ENCODE assay signal across 8 cellular contexts in the genomic region with DNA sequence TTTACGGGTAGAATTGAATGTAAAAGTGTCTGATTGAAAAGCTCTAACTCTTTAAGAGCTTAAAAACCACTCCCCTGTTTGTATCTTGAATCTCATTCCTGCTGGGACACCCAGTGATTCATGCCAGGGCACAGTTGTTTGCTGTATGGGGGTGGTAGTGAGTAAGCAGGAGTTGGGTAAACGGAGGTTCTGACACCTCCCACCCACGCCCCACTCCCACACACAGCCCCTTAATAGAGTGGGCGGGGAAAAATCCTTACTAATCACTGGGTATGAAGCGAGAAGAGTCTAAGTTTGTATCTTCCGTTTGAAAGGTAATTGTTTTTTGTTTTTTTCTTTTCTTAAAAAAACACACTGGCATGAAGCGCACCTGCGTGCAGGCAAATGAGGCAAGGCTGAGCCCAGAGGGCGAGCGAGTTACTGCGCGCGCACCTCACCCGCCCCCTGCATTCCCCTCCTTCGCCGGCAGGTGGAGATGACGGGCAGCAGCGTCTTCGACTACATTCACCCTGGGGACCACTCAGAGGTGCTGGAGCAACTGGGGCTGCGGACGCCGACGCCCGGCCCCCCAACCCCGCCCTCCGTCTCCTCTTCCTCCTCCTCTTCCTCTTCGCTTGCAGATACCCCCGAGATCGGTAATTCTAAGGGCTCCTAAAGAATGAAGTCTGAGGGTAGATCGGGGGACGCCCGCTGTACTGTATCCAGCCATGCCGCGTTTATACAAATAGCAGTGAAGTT. TPM values are rescaled to one million over a fixed set of nuclear protein-coding genes. Genes with fewer than 3 reads are reported as not detected.
A peak's percentile ranks its signal among the peaks of the same experiment; 100 is the strongest.
DNase-seq lines count a peak whose midpoint lies in the region; ATAC-seq and TF ChIP-seq lines count a peak whose summit lies in the region.

No MANE protein-coding gene starts in this region.

- TF ChIP-seq CTCF in AG04450 (IDR thresholded peaks at IDR 0.05; ENCODE audit: low read depth, low read length) (peak; percentile 91), chondrocyte (IDR thresholded peaks at IDR 0.05) (peak; percentile 95)

- POLR2A ChIA-PET in AG04450 (lab: Yijun Ruan, JAX), result interaction anchor here (0.6 to 1.2 kb wide), 2 partner anchors 78 to 136 kb away, joined by 3 to 5 read pairs; partner anchors contain the start of gene ZC3H4

- H3K27me3 Mint-ChIP-seq in chondrocyte (ENCODE audit: low read depth), result no peaks in the 10 kb centered on the region

- ATAC-seq in GM18861 (IDR thresholded peaks at IDR 0.05; ENCODE audit: unreplicated experiment) (peak; percentile 67), HG03280 (IDR thresholded peaks at IDR 0.05; ENCODE audit: unreplicated experiment) (peak; percentile 84)

- no peaks in the 10 kb centered on the region for H3K9me3 Mint-ChIP-seq in chondrocyte (ENCODE audit: low read depth)

- H3K36me3 Mint-ChIP-seq in chondrocyte (ENCODE audit: low read depth), result no peaks in the 10 kb centered on the region

- CTCF ChIA-PET in AG04450 (lab: Charles Lee), result interaction anchor here (0.5 to 5.7 kb wide), 22 partner anchors 8 to 422 kb away, joined by 3 to 46 read pairs (median 4); partner anchors contain the start of genes SAE1 and ZC3H4

- peak overlapping the region; percentile 90 for H3K4me3 Mint-ChIP-seq in chondrocyte (ENCODE audit: unreplicated experiment)

- H3K27ac Mint-ChIP-seq in chondrocyte (ENCODE audit: unreplicated experiment), result peak overlapping the region; percentile 84

- DNase-seq in AG04450 (ENCODE audit: low read depth, low spot score) (peak; percentile 47), NCI-H510A (lab: John Stamatoyannopoulos, UW) (peak; percentile 58), chondrocyte (ENCODE audit: low spot score) (no peak)
- peak; percentile 95 to 96 for DNase-seq in activated CD4-positive, alpha-beta T cell treated with anti-CD3 and anti-CD28 coated beads for 24 hours (ENCODE audit: low read depth in 2 of 2)
- DNase-seq in stimulated activated CD4-positive, alpha-beta T cell treated with anti-CD3 and anti-CD28 coated beads, Interleukin-1b, Interleukin-23, amount 100 ng/mL, for 24 hours (ENCODE audit: low read depth in 4 of 4, low spot score in 1 of 4), result peak; percentile 82 to 96 (median 90)

- H3K27ac ChIP-seq in AG04450 (ENCODE audit: low read depth, low read length) (peak overlapping the region; percentile 31), layer of hippocampus (ENCODE audit: low read depth, low read length) (peak overlapping the region; percentile 38)

- H3K4me3 ChIP-seq in AG04450 (ENCODE audit: low read depth, low read length), result peak overlapping the region; percentile 58

- H3K4me1 Mint-ChIP-seq in chondrocyte (ENCODE audit: low read depth), result peaks cover 19% of the 10 kb centered on the region

- H3K27me3 ChIP-seq in AG04450 (ENCODE audit: control insufficient read depth, insufficient read depth, low read length) (no peaks in the 10 kb centered on the region), layer of hippocampus (ENCODE audit: control insufficient read depth, insufficient read depth, low read length) (no peaks in the 10 kb centered on the region)

- H3K9me3 ChIP-seq in AG04450 (ENCODE audit: control insufficient read depth, insufficient read depth, low read length), result no peaks in the 10 kb centered on the region

RNA-seq across cellular contexts. Expression of gene TMEM160, which starts 12.8 kb away (rescaled TPM):
- polyA plus RNA-seq in AG04450 (2011; rRNA removed), result 5.3 and 9.3 TPM in 2 replicates
- polyA minus RNA-seq in AG04450 (2011; rRNA and poly(A)+ RNA removed), result 1.00 and 1.0 TPM in 2 replicates
- total RNA-seq in chondrocyte, result 35.8 to 37.6 TPM (median 37.3 TPM) in 3 replicates

RNA-seq across cellular contexts. Expression of gene NPAS1, which starts 16.0 kb away (rescaled TPM):
- polyA plus RNA-seq in AG04450 (2011; rRNA removed), result 0.30 and 0.36 TPM in 2 replicates
- 0.37 TPM in 1 of 2 replicates, not detected in the other for polyA minus RNA-seq in AG04450 (2011; rRNA and poly(A)+ RNA removed)
- 1.0 to 1.8 TPM (median 1.7 TPM) in 3 replicates for total RNA-seq in chondrocyte
